8 cellular contexts compared by ENCODE assay signal in genomic region chr12:6470375-6471163, GRCh38. TPM values are rescaled to one million over a fixed set of nuclear protein-coding genes. Genes with fewer than 3 reads are reported as not detected.
DNase-seq lines count a peak whose midpoint lies in the region; ATAC-seq and TF ChIP-seq lines count a peak whose summit lies in the region.

A gene with protein sequence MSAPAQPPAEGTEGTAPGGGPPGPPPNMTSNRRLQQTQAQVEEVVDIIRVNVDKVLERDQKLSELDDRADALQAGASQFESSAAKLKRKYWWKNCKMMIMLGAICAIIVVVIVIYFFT (minus strand): TSS chr12:6470677. CDS start chr12:6470531, 146 bp downstream.

- no peaks in the 10 kb centered on the region for H3K9me2 ChIP-seq in OCI-LY1 (ENCODE audit: low read depth, low read length)

- H3K27ac Mint-ChIP-seq in Calu3 (ENCODE audit: unreplicated experiment), result peak within 1 kb of the TSS; percentile 57
- peak within 1 kb of the TSS; percentile 86 for H3K27ac Mint-ChIP-seq in endothelial cell (ENCODE audit: unreplicated experiment)

- H3K36me3 ChIP-seq in HUES64 (ENCODE audit: insufficient read depth, low read length) (peaks cover 7% of the 10 kb centered on the region; the same call in 1 of the 2 replicates), OCI-LY1 (ENCODE audit: insufficient read depth, low read length) (peaks cover 40% of the 10 kb centered on the region)

- H3K4me1 ChIP-seq in HUES64 (ENCODE audit: insufficient read depth, low read length), result peaks cover 5% of the 10 kb centered on the region; the same call in 1 of the 2 replicates
- H3K4me1 ChIP-seq in OCI-LY1 (ENCODE audit: insufficient read depth, low read length, severe bottlenecking), result peaks cover 32% of the 10 kb centered on the region

- BruUV-seq in Calu3 (replicated peaks; lab: Mats Ljungman, UMichigan), result no TSS peak

- H3K4me3 ChIP-seq in HUES64 (ENCODE audit: low read length) (peak within 1 kb of the TSS; percentile 75), OCI-LY1 (ENCODE audit: low read depth, low read length, poor library complexity, severe bottlenecking) (peak within 1 kb of the TSS; percentile 89)

- H3K36me3 Mint-ChIP-seq in Calu3 (ENCODE audit: insufficient read depth, unreplicated experiment) (peaks cover 28% of the 10 kb centered on the region), endothelial cell (ENCODE audit: low read depth, unreplicated experiment) (peaks cover 11% of the 10 kb centered on the region)

- H3F3A ChIP-seq in OCI-LY1 (ENCODE audit: insufficient read depth, low read length), result 0 out of 2 replicates have a peak, but pooled peaks cover 5% of the 10 kb centered on the region

- no peaks in the 10 kb centered on the region for H3K27me3 Mint-ChIP-seq in Calu3 (ENCODE audit: unreplicated experiment)
- H3K27me3 Mint-ChIP-seq in endothelial cell (ENCODE audit: unreplicated experiment), result peaks cover 4% of the 10 kb centered on the region

- H3K27ac ChIP-seq in HUES64 (ENCODE audit: low read depth, low read length), result peak within 1 kb of the TSS; percentile 89
- H3K27ac ChIP-seq in OCI-LY1 (ENCODE audit: low read depth, low read length, poor library complexity, severe bottlenecking), result peak within 1 kb of the TSS; percentile 78

- H3K4me1 Mint-ChIP-seq in Calu3 (ENCODE audit: low read depth, unreplicated experiment) (peaks cover 18% of the 10 kb centered on the region), endothelial cell (ENCODE audit: unreplicated experiment) (peaks cover 6% of the 10 kb centered on the region)

- H3K9me3 Mint-ChIP-seq in Calu3 (ENCODE audit: low read depth, unreplicated experiment) (no peaks in the 10 kb centered on the region), endothelial cell (ENCODE audit: unreplicated experiment) (no peaks in the 10 kb centered on the region)

- intact Hi-C loops in Calu3 (cut with micrococcal nuclease; ENCODE audit: unreplicated experiment), result loop anchor here (5.0 kb wide), 1 partner anchor 258 kb away; no protein-coding TSS in a partner anchor

- under 1% methylated on average over 69 of the region's 69 CpGs for WGBS in HUES64

- no peaks in the 10 kb centered on the region for H4K20me1 ChIP-seq in OCI-LY1 (ENCODE audit: insufficient read depth, low read length)

- H3K9ac ChIP-seq in HUES64 (ENCODE audit: low read depth, low read length) (peak within 1 kb of the TSS; percentile 76), OCI-LY1 (ENCODE audit: low read length) (peak within 1 kb of the TSS; percentile 89)

- ATAC-seq in GM21447 (IDR thresholded peaks at IDR 0.05; ENCODE audit: unreplicated experiment), result peak; percentile 87

- H3K4me3 Mint-ChIP-seq in Calu3 (ENCODE audit: low read depth, unreplicated experiment), result peak within 1 kb of the TSS; percentile 83
- H3K4me3 Mint-ChIP-seq in endothelial cell (ENCODE audit: unreplicated experiment), result peak within 1 kb of the TSS; percentile 89

- CTCF ChIA-PET in Calu3 (lab: Charles Lee), result interaction anchor here (0.5 to 0.9 kb wide), 5 partner anchors 12 to 135 kb away, joined by 3 to 6 read pairs (median 3); partner anchors contain the start of gene GAPDH

- peaks cover 24% of the 10 kb centered on the region for H3K79me2 ChIP-seq in OCI-LY1 (ENCODE audit: insufficient read depth, low read length)

- no peak within 1 kb of the TSS for H2AFZ ChIP-seq in OCI-LY1 (ENCODE audit: low read length)

- H3K27me3 ChIP-seq in HUES64 (ENCODE audit: insufficient read depth, low read length) (no peaks in the 10 kb centered on the region), OCI-LY1 (ENCODE audit: insufficient read depth, low read length) (no peaks in the 10 kb centered on the region)

- no peaks in the 10 kb centered on the region for H3K9me3 ChIP-seq in HUES64 (ENCODE audit: insufficient read depth, low read depth, low read length)
- H3K9me3 ChIP-seq in OCI-LY1 (ENCODE audit: low read length), result 0 out of 2 replicates have a peak, but pooled peaks cover 3% of the 10 kb centered on the region

- DNase-seq in Calu3 (peak; percentile 98), endothelial cell (ENCODE audit: low spot score) (peak; percentile 96), midbrain (lab: John Stamatoyannopoulos, UW) (peak; percentile 99)
- DNase-seq in activated CD8-positive, alpha-beta memory T cell treated with anti-CD3 and anti-CD28 coated beads, Interleukin-2, amount 50 U/mL, for 4 hours, result peak; percentile 96
- DNase-seq in stimulated activated CD8-positive, alpha-beta memory T cell treated with anti-CD3 and anti-CD28 coated beads, Interleukin-2, amount 100 ng/mL, for 1 hour (ENCODE audit: low read depth in 2 of 2), result peak; percentile 92 to 96

- TF ChIP-seq CTCF in Calu3 (IDR thresholded peaks at IDR 0.05; ENCODE audit: unreplicated experiment), result no peak
- no peak for TF ChIP-seq CTCF in OCI-LY1 (IDR thresholded peaks at IDR 0.05; ENCODE audit: low read length)
- no peak for TF ChIP-seq CTCF in endothelial cell (IDR thresholded peaks at IDR 0.05; ENCODE audit: unreplicated experiment)

- peak within 1 kb of the TSS; percentile 95 for H3K4me2 ChIP-seq in OCI-LY1 (ENCODE audit: low read length)

RNA-seq across cellular contexts. Expression of the gene that starts here (rescaled TPM):
- total RNA-seq in Calu3 (2022) (5.0 and 7.4 TPM in 2 replicates), endothelial cell (ENCODE audit: unreplicated experiment) (5.5 TPM)
- polyA plus RNA-seq in HUES64 (2013, experiment 1 of 2), result 7.7 TPM
- 11.1 TPM for polyA plus RNA-seq in HUES64 (2013, experiment 2 of 2)

Comparison
In these comparisons a context has a peak if more than half of its experiments do, and no peak if none do; other contexts are left out.
1. Peak in every context shown above with its lines: DNase-seq, ATAC-seq, H3K4me3 ChIP-seq and H3K27ac ChIP-seq.